30 cellular contexts compared by ENCODE assay signal in the genomic region with DNA sequence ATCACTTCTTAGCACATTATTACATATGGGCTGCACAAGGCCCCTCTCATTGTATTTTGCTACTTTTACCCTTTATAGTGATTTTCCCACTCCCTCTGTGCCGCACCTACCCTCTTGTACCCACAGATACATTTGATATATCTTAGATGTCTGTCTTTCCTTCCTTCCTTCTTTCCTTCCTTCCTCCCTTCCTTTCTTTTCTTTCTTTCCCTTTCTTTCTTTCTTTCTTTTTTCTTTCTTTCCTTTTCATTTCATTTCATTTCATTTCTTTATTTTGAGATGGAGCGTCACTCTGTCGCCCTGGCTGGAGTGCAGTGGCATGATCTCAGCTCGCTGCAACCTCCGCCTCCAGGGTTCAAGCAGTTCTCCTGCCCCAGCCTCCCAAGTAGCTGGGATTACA. TPM values are rescaled to one million over a fixed set of nuclear protein-coding genes. Genes with fewer than 3 reads are reported as not detected.
"Had no signal": no experiment of that assay in that cellular context is flagged by ENCODE, and none has a peak within 500 bp of the region (broad histone marks: within the 10 kb centered on the region; RNA-seq: fewer than 3 reads in every experiment).

No MANE protein-coding gene starts in this region.

- H3K4me3 Mint-ChIP-seq: immature natural killer cell; mesothelial cell of epicardium; naive B cell; natural killer cell; stimulated activated naive B cell treated with anti-CD40 and anti-IgM and Interleukin-4, amounts not matched to agents 10 μg/mL and 1 μg/mL and 100 μg/mL, for 72 hours had no signal

- H3K4me3 ChIP-seq: left lung, lung, pancreas, prostate gland, skin epidermis, stomach, testis, thyroid gland, transverse colon, upper lobe of left lung, vagina had no signal

- H3K4me1 Mint-ChIP-seq: mesothelial cell of epicardium had no signal

- H3K27me3 ChIP-seq: left lung, pancreas, stomach, testis, thyroid gland, transverse colon, upper lobe of left lung, vagina had no signal

- H3K27ac Mint-ChIP-seq: immature natural killer cell; mesothelial cell of epicardium; natural killer cell; stimulated activated naive B cell treated with anti-CD40 and anti-IgM and Interleukin-4, amounts not matched to agents 10 μg/mL and 1 μg/mL and 100 μg/mL, for 72 hours had no signal

- ATAC-seq: left colon; left lung; natural killer cell; pancreas; right cardiac atrium; sciatic nerve; stimulated activated naive B cell treated with anti-CD40 and anti-IgM and Interleukin-4, amounts not matched to agents 10 μg/mL and 1 μg/mL and 100 μg/mL, for 72 hours; stimulated activated naive CD8-positive, alpha-beta T cell treated with anti-CD3 and anti-CD28 coated beads, Interleukin-15, Interleukin-2, amounts not matched to agents 100 U/mL and 50 U/mL, for 24 hours had no signal

- H3K27me3 Mint-ChIP-seq: naive B cell; stimulated activated naive B cell treated with anti-CD40 and anti-IgM and Interleukin-4, amounts not matched to agents 10 μg/mL and 1 μg/mL and 100 μg/mL, for 72 hours had no signal

- H3K9me3 ChIP-seq: left lung, pancreas, prostate gland, stomach, testis, thyroid gland, transverse colon, upper lobe of left lung, vagina had no signal

- H3K4me1 ChIP-seq: left lung, pancreas, prostate gland, stomach, testis, thyroid gland, transverse colon, upper lobe of left lung, vagina had no signal

- DNase-seq: hypothalamus; immature natural killer cell; kidney; left colon; left lung; mesendoderm; naive B cell; natural killer cell; nucleus accumbens; pancreas; posterior cingulate gyrus; retina; right cardiac atrium; stimulated activated CD4-positive, alpha-beta T cell treated with anti-CD3 and anti-CD28 coated beads, Interleukin-12 subunit alpha, Interleukin-12 subunit beta, amount 100 ng/mL, for 4 hours; stimulated activated CD4-positive, alpha-beta T cell treated with anti-CD3 and anti-CD28 coated beads, Interleukin-15, amount 100 ng/mL, for 24 hours; stimulated activated CD4-positive, alpha-beta T cell treated with anti-CD3 and anti-CD28 coated beads, Interleukin-2, amount 100 ng/mL, for 24 hours; stimulated activated CD4-positive, alpha-beta T cell treated with anti-CD3 and anti-CD28 coated beads, Interleukin-4, amount 100 ng/mL, for 1 hour; stimulated activated naive B cell treated with anti-CD40 and anti-IgM and Interleukin-4, amounts not matched to agents 10 μg/mL and 1 μg/mL and 100 μg/mL, for 72 hours; stimulated activated naive CD8-positive, alpha-beta T cell treated with anti-CD3 and anti-CD28 coated beads, Interleukin-15, Interleukin-2, amounts not matched to agents 100 U/mL and 50 U/mL, for 24 hours; stomach; testis; thyroid gland; transverse colon had no signal

- H3K27ac ChIP-seq: left lung, pancreas, prostate gland, skin epidermis, stomach, testis, thyroid gland, transverse colon, upper lobe of left lung, vagina had no signal

- H3K9me3 Mint-ChIP-seq: immature natural killer cell; mesothelial cell of epicardium; naive B cell; natural killer cell; stimulated activated naive B cell treated with anti-CD40 and anti-IgM and Interleukin-4, amounts not matched to agents 10 μg/mL and 1 μg/mL and 100 μg/mL, for 72 hours had no signal

RNA-seq across cellular contexts. Expression of a gene that starts 56.6 kb away (rescaled TPM):
- total RNA-seq: transverse colon had no signal
